ENCODE assay signal across 8 cellular contexts in genomic region chr14:39114073-39114838, GRCh38. TPM values are rescaled to one million over a fixed set of nuclear protein-coding genes. Genes with fewer than 3 reads are reported as not detected.
DNase-seq lines count a peak whose midpoint lies in the region; ATAC-seq and TF ChIP-seq lines count a peak whose summit lies in the region.

Gene GEMIN2, plus strand, starts transcription at chr14:39114323. Its CDS starts 16 bp downstream, at chr14:39114339.

- intact Hi-C loops in activated CD4-positive, alpha-beta memory T cell treated with anti-CD3 and anti-CD28 coated beads for 36 hours (cut with micrococcal nuclease) = loop anchor here (1.0 to 2.0 kb wide), 6 partner anchors 11 to 153 kb away; partner anchors contain the start of genes PNN, SEC23A and TRAPPC6B
- intact Hi-C loops in right lobe of liver (cut with DNase I) = no loop called here

- H3K36me3 Mint-ChIP-seq in activated CD4-positive, alpha-beta memory T cell treated with anti-CD3 and anti-CD28 coated beads for 36 hours = peaks cover 13% of the 10 kb centered on the region

- H3K27me3 ChIP-seq in duodenal mucosa (ENCODE audit: control insufficient read depth in 1 of 2, insufficient read depth in 2 of 2, low read length in 2 of 2) (no peaks in the 10 kb centered on the region), right lobe of liver (no peaks in the 10 kb centered on the region)

- POLR2A ChIA-PET in activated CD4-positive, alpha-beta memory T cell treated with anti-CD3 and anti-CD28 coated beads for 36 hours (lab: Charles Lee) = interaction anchor here (0.5 to 3.2 kb wide), 9 partner anchors 10 to 318 kb away, joined by 3 to 38 read pairs (median 7); partner anchors contain the start of genes FBXO33, PNN, SEC23A and TRAPPC6B

- TF ChIP-seq CTCF in right lobe of liver (IDR thresholded peaks at IDR 0.05) = no peak

- H3K9me3 ChIP-seq in duodenal mucosa (ENCODE audit: control insufficient read depth in 1 of 2, low read length in 2 of 2) (no peaks in the 10 kb centered on the region), right lobe of liver (no peaks in the 10 kb centered on the region)

- CTCF ChIA-PET in activated CD4-positive, alpha-beta memory T cell treated with anti-CD3 and anti-CD28 coated beads for 36 hours (lab: Charles Lee) = interaction anchor here (0.8 to 1.5 kb wide), 4 partner anchors 11 to 89 kb away, joined by 3 to 12 read pairs (median 4); partner anchors contain the start of genes SEC23A and TRAPPC6B

- H3K9ac ChIP-seq in duodenal mucosa (ENCODE audit: low read depth in 1 of 2, low read length in 2 of 2) = peak within 1 kb of the TSS; percentile 78 to 90

- no peaks in the 10 kb centered on the region for H3K27me3 Mint-ChIP-seq in activated CD4-positive, alpha-beta memory T cell treated with anti-CD3 and anti-CD28 coated beads for 36 hours

- under 1% methylated on average over 38 of the region's 40 CpGs for WGBS in right lobe of liver (ENCODE audit: insufficient coverage, low coverage, low lambda C conversion rate, missing lambda C conversion rate)

- H3K4me1 ChIP-seq in duodenal mucosa (ENCODE audit: control insufficient read depth in 1 of 2, insufficient read depth in 2 of 2, low read length in 2 of 2) = peaks cover 10% of the 10 kb centered on the region in 2 donors
- peaks cover 0 to 11% (median 3%) of the 10 kb centered on the region in 4 donors for H3K4me1 ChIP-seq in right lobe of liver

- peak within 1 kb of the TSS; percentile 93 for H3K27ac Mint-ChIP-seq in activated CD4-positive, alpha-beta memory T cell treated with anti-CD3 and anti-CD28 coated beads for 36 hours

- peaks cover 0 to 12% of the 10 kb centered on the region in 2 donors for H3K36me3 ChIP-seq in duodenal mucosa (ENCODE audit: control insufficient read depth in 1 of 2, insufficient read depth in 2 of 2, low read length in 2 of 2)
- peaks cover 0 to 6% (median 0%) of the 10 kb centered on the region in 4 donors for H3K36me3 ChIP-seq in right lobe of liver

- H3K27ac ChIP-seq in duodenal mucosa (ENCODE audit: low read depth, low read length) (peak within 1 kb of the TSS; percentile 48), right lobe of liver (peak within 1 kb of the TSS; percentile 19 to 66 (median 63))

- peak; percentile 99 for DNase-seq in CD1c-positive myeloid dendritic cell (ENCODE audit: extremely low spot score)
- peak; percentile 76 for DNase-seq in NCI-H82 treated with DMSO at 0.1 percent for 48 hours (lab: John Stamatoyannopoulos, UW; ENCODE audit: unreplicated experiment)
- DNase-seq in activated CD4-positive, alpha-beta memory T cell treated with anti-CD3 and anti-CD28 coated beads for 36 hours = peak; percentile 97
- peak; percentile 90 to 94 (median 94) for DNase-seq in right lobe of liver
- peak; percentile 89 to 94 for DNase-seq in stimulated activated CD4-positive, alpha-beta T cell treated with anti-CD3 and anti-CD28 coated beads, Interleukin-4, amount 100 ng/mL, for 4 hours

- TF ChIP-seq POLR2A in right lobe of liver (IDR thresholded peaks at IDR 0.05) = peak; percentile 32

- H3K9me3 Mint-ChIP-seq in activated CD4-positive, alpha-beta memory T cell treated with anti-CD3 and anti-CD28 coated beads for 36 hours = no peaks in the 10 kb centered on the region

- peaks cover 18% of the 10 kb centered on the region for H3K4me1 Mint-ChIP-seq in activated CD4-positive, alpha-beta memory T cell treated with anti-CD3 and anti-CD28 coated beads for 36 hours (ENCODE audit: low read depth)

- peak; percentile 84 for ATAC-seq in GM19438 (IDR thresholded peaks at IDR 0.05; ENCODE audit: low read depth, unreplicated experiment)
- peak; percentile 40 for ATAC-seq in HG03575 (IDR thresholded peaks at IDR 0.05; ENCODE audit: extremely low read depth, insufficient number of reproducible peaks, low FRiP score, unreplicated experiment)
- ATAC-seq in right lobe of liver = peak; percentile 99 to 100 (median 99)

- peak within 1 kb of the TSS; percentile 97 for H3K4me3 Mint-ChIP-seq in activated CD4-positive, alpha-beta memory T cell treated with anti-CD3 and anti-CD28 coated beads for 36 hours

- H3K4me3 ChIP-seq in duodenal mucosa (ENCODE audit: low read depth in 1 of 2, low read length in 2 of 2) (peak within 1 kb of the TSS; percentile 86 to 88), right lobe of liver (peak within 1 kb of the TSS; percentile 71 to 77 (median 74))

RNA-seq across cellular contexts. Expression of gene GEMIN2, which starts in this region (rescaled TPM):
- 10 to 100 TPM; 17.2 to 18.8 TPM for total RNA-seq in activated CD4-positive, alpha-beta memory T cell treated with anti-CD3 and anti-CD28 coated beads for 36 hours
- total RNA-seq in right lobe of liver = 1 to 10 TPM; 3.4 to 9.9 (median 6.0) TPM

Comparison
In these comparisons a context has a peak if more than half of its experiments do, and no peak if none do; other contexts are left out.
1. Peak in every context shown above with its lines: DNase-seq, ATAC-seq, H3K4me3 ChIP-seq and H3K27ac ChIP-seq.
2. ATAC-seq: peak in every context shown above with its lines; median percentile 99 in right lobe of liver; 84 in GM19438; 40 in HG03575.